ENCODE assay signal across 1 cellular context in the genomic region with DNA sequence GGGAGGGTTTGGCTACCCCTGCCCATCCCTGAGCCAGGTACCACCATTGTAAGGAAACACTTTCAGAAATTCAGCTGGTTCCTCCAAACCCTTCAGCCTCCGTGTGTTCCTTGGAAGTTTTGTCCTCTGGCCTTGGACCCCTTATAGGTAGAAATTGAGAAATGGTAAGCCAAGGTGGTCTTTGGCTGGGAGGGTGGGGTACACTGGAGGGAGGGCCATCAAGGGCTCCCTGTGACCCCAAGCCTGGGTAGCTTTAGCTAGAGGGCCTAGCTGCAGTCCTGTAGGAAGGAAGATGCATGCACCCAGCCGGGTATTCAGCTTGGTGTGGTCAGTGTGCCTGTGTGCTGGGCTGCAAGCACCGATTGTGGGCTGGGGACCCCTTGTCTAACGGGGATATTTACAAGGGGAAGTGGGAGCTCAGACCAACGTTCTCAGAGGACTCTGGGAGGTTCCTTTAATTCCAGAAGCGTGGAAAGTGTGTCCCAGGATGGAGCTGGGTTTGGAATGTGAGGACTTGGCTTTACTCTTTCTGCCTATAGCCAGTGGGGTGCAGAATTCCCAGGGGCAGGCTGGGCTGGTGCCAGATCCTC.
TF ChIP-seq lines count a peak whose summit lies in the region.

No MANE protein-coding gene starts in this region.

TF ChIP-seq in HepG2, 621 proteins besides CTCF, POLR2A, EP300 and RAD21 (continued from another document and continues in another):
- TF ChIP-seq, protein P1, sequence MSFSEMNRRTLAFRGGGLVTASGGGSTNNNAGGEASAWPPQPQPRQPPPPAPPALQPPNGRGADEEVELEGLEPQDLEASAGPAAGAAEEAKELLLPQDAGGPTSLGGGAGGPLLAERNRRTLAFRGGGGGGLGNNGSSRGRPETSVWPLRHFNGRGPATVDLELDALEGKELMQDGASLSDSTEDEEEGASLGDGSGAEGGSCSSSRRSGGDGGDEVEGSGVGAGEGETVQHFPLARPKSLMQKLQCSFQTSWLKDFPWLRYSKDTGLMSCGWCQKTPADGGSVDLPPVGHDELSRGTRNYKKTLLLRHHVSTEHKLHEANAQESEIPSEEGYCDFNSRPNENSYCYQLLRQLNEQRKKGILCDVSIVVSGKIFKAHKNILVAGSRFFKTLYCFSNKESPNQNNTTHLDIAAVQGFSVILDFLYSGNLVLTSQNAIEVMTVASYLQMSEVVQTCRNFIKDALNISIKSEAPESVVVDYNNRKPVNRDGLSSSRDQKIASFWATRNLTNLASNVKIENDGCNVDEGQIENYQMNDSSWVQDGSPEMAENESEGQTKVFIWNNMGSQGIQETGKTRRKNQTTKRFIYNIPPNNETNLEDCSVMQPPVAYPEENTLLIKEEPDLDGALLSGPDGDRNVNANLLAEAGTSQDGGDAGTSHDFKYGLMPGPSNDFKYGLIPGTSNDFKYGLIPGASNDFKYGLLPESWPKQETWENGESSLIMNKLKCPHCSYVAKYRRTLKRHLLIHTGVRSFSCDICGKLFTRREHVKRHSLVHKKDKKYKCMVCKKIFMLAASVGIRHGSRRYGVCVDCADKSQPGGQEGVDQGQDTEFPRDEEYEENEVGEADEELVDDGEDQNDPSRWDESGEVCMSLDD (CRISPR knock-in tag; IDR thresholded peaks at IDR 0.05; ENCODE audit: borderline replicate concordance), result no peak
- TF ChIP-seq PRPF4 (IDR thresholded peaks at IDR 0.05; ENCODE audit: low read depth, low read length, poor library complexity, severe bottlenecking) (no peak), TMF1 (CRISPR knock-in tag; IDR thresholded peaks at IDR 0.05; ENCODE audit: low read depth) (0 out of 2 replicates have a peak, but pooled peaks have one; percentile 20), TBX2 (CRISPR knock-in tag; IDR thresholded peaks at IDR 0.05; ENCODE audit: borderline replicate concordance) (no peak), ZBTB8A (CRISPR knock-in tag; IDR thresholded peaks at IDR 0.05; ENCODE audit: borderline replicate concordance, low read depth) (no peak), YEATS4 (CRISPR knock-in tag; IDR thresholded peaks at IDR 0.05; ENCODE audit: borderline replicate concordance) (no peak), ATF4 (CRISPR knock-in tag; IDR thresholded peaks at IDR 0.05) (no peak), SMYD3 (CRISPR knock-in tag; IDR thresholded peaks at IDR 0.05) (peak; percentile 76; the same call in 1 of the 2 replicates), ZKSCAN5 (CRISPR knock-in tag; IDR thresholded peaks at IDR 0.05) (no peak), ZNF879 (CRISPR knock-in tag; IDR thresholded peaks at IDR 0.05) (no peak), ZNF282 (IDR thresholded peaks at IDR 0.05; ENCODE audit: partially characterized antibody) (no peak), ZBTB7B (CRISPR knock-in tag; IDR thresholded peaks at IDR 0.05) (no peak), ZNF367 (CRISPR knock-in tag; IDR thresholded peaks at IDR 0.05; ENCODE audit: borderline replicate concordance) (no peak), IRF9 (CRISPR knock-in tag; IDR thresholded peaks at IDR 0.05; ENCODE audit: borderline replicate concordance) (no peak), GATA4 (IDR thresholded peaks at IDR 0.05; ENCODE audit: borderline replicate concordance, low read depth) (no peak), ATF7 (IDR thresholded peaks at IDR 0.05) (no peak), ATF7 (CRISPR knock-in tag; IDR thresholded peaks at IDR 0.05) (no peak), SYNCRIP (IDR thresholded peaks at IDR 0.05; ENCODE audit: insufficient read depth, low read depth, low read length) (no peak), ZNF251 (CRISPR knock-in tag; IDR thresholded peaks at IDR 0.05) (peak; percentile 53; the same call in 1 of the 2 replicates), ZNF263 (CRISPR knock-in tag; IDR thresholded peaks at IDR 0.05) (no peak; the same call in 1 of the 2 replicates), HDAC2 (CRISPR knock-in tag; IDR thresholded peaks at IDR 0.05) (no peak), JARID2 (CRISPR knock-in tag; IDR thresholded peaks at IDR 0.05; ENCODE audit: insufficient replicate concordance) (no peak), YEATS2 (CRISPR knock-in tag; IDR thresholded peaks at IDR 0.05; ENCODE audit: borderline replicate concordance) (no peak), ZSCAN12 (CRISPR knock-in tag; IDR thresholded peaks at IDR 0.05) (no peak), MAX (IDR thresholded peaks at IDR 0.05) (no peak), ZNF230 (CRISPR knock-in tag; IDR thresholded peaks at IDR 0.05) (0 out of 2 replicates have a peak, but pooled peaks have one; percentile 9), ZNF225 (CRISPR knock-in tag; IDR thresholded peaks at IDR 0.05) (no peak), CC2D1A (CRISPR knock-in tag; IDR thresholded peaks at IDR 0.05) (0 out of 2 replicates have a peak, but pooled peaks have one; percentile 20), HNRNPH1 (optimal IDR thresholded peaks at IDR 0.05; ENCODE audit: low read depth, low read length) (no peak), RXRB (CRISPR knock-in tag; IDR thresholded peaks at IDR 0.05; ENCODE audit: borderline replicate concordance) (no peak), STAT5B (CRISPR knock-in tag; IDR thresholded peaks at IDR 0.05) (no peak), POLR2AphosphoS2 (IDR thresholded peaks at IDR 0.05; ENCODE audit: low read depth, low read length) (peak; percentile 87), ZNF446 (CRISPR knock-in tag; IDR thresholded peaks at IDR 0.05) (no peak)
- TF ChIP-seq, protein P2, sequence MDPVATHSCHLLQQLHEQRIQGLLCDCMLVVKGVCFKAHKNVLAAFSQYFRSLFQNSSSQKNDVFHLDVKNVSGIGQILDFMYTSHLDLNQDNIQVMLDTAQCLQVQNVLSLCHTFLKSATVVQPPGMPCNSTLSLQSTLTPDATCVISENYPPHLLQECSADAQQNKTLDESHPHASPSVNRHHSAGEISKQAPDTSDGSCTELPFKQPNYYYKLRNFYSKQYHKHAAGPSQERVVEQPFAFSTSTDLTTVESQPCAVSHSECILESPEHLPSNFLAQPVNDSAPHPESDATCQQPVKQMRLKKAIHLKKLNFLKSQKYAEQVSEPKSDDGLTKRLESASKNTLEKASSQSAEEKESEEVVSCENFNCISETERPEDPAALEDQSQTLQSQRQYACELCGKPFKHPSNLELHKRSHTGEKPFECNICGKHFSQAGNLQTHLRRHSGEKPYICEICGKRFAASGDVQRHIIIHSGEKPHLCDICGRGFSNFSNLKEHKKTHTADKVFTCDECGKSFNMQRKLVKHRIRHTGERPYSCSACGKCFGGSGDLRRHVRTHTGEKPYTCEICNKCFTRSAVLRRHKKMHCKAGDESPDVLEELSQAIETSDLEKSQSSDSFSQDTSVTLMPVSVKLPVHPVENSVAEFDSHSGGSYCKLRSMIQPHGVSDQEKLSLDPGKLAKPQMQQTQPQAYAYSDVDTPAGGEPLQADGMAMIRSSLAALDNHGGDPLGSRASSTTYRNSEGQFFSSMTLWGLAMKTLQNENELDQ (CRISPR knock-in tag; IDR thresholded peaks at IDR 0.05; ENCODE audit: borderline replicate concordance), result no peak
- TF ChIP-seq, protein P3, sequence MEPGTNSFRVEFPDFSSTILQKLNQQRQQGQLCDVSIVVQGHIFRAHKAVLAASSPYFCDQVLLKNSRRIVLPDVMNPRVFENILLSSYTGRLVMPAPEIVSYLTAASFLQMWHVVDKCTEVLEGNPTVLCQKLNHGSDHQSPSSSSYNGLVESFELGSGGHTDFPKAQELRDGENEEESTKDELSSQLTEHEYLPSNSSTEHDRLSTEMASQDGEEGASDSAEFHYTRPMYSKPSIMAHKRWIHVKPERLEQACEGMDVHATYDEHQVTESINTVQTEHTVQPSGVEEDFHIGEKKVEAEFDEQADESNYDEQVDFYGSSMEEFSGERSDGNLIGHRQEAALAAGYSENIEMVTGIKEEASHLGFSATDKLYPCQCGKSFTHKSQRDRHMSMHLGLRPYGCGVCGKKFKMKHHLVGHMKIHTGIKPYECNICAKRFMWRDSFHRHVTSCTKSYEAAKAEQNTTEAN (CRISPR knock-in tag; conservative IDR thresholded peaks at IDR 0.05), result no peak; the same call in 1 of the 2 replicates
- TF ChIP-seq, protein P4, sequence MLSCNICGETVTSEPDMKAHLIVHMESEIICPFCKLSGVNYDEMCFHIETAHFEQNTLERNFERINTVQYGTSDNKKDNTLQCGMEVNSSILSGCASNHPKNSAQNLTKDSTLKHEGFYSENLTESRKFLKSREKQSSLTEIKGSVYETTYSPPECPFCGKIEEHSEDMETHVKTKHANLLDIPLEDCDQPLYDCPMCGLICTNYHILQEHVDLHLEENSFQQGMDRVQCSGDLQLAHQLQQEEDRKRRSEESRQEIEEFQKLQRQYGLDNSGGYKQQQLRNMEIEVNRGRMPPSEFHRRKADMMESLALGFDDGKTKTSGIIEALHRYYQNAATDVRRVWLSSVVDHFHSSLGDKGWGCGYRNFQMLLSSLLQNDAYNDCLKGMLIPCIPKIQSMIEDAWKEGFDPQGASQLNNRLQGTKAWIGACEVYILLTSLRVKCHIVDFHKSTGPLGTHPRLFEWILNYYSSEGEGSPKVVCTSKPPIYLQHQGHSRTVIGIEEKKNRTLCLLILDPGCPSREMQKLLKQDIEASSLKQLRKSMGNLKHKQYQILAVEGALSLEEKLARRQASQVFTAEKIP (CRISPR knock-in tag; IDR thresholded peaks at IDR 0.05; ENCODE audit: borderline replicate concordance), result no peak
- TF ChIP-seq, protein P5, sequence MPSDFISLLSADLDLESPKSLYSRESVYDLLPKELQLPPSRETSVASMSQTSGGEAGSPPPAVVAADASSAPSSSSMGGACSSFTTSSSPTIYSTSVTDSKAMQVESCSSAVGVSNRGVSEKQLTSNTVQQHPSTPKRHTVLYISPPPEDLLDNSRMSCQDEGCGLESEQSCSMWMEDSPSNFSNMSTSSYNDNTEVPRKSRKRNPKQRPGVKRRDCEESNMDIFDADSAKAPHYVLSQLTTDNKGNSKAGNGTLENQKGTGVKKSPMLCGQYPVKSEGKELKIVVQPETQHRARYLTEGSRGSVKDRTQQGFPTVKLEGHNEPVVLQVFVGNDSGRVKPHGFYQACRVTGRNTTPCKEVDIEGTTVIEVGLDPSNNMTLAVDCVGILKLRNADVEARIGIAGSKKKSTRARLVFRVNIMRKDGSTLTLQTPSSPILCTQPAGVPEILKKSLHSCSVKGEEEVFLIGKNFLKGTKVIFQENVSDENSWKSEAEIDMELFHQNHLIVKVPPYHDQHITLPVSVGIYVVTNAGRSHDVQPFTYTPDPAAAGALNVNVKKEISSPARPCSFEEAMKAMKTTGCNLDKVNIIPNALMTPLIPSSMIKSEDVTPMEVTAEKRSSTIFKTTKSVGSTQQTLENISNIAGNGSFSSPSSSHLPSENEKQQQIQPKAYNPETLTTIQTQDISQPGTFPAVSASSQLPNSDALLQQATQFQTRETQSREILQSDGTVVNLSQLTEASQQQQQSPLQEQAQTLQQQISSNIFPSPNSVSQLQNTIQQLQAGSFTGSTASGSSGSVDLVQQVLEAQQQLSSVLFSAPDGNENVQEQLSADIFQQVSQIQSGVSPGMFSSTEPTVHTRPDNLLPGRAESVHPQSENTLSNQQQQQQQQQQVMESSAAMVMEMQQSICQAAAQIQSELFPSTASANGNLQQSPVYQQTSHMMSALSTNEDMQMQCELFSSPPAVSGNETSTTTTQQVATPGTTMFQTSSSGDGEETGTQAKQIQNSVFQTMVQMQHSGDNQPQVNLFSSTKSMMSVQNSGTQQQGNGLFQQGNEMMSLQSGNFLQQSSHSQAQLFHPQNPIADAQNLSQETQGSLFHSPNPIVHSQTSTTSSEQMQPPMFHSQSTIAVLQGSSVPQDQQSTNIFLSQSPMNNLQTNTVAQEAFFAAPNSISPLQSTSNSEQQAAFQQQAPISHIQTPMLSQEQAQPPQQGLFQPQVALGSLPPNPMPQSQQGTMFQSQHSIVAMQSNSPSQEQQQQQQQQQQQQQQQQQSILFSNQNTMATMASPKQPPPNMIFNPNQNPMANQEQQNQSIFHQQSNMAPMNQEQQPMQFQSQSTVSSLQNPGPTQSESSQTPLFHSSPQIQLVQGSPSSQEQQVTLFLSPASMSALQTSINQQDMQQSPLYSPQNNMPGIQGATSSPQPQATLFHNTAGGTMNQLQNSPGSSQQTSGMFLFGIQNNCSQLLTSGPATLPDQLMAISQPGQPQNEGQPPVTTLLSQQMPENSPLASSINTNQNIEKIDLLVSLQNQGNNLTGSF (CRISPR knock-in tag; IDR thresholded peaks at IDR 0.05), result no peak
- TF ChIP-seq, protein P6, sequence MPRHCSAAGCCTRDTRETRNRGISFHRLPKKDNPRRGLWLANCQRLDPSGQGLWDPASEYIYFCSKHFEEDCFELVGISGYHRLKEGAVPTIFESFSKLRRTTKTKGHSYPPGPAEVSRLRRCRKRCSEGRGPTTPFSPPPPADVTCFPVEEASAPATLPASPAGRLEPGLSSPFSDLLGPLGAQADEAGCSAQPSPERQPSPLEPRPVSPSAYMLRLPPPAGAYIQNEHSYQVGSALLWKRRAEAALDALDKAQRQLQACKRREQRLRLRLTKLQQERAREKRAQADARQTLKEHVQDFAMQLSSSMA (CRISPR knock-in tag; IDR thresholded peaks at IDR 0.05), result no peak
- TF ChIP-seq, protein P7, sequence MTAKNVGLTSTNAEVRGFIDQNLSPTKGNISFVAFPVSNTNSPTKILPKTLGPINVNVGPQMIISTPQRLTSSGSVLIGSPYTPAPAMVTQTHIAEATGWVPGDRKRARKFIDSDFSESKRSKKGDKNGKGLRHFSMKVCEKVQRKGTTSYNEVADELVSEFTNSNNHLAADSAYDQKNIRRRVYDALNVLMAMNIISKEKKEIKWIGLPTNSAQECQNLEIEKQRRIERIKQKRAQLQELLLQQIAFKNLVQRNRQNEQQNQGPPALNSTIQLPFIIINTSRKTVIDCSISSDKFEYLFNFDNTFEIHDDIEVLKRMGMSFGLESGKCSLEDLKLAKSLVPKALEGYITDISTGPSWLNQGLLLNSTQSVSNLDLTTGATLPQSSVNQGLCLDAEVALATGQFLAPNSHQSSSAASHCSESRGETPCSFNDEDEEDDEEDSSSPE (CRISPR knock-in tag; IDR thresholded peaks at IDR 0.05), result no peak
